In the genomic region with DNA sequence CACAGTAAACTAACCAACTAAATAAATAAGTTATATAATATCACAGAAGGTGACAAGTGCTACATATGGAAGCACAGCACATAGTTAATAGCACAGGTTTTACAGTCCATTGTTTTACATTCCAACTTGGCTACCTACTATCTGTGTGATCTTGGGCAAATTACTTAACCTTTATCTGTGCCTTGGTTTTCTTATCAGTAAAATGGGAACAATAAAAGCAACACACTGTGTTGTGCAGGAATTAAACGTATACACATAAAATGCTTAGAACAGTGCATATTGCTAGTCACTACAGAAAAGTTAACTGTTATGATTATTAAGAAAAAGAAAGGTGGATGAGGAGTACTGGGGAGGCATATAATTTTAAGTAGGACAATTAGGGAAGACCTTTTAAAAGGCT, we compare ENCODE assay signal across 2 cellular contexts.
TF ChIP-seq lines count a peak whose summit lies in the region.

No MANE protein-coding gene starts in this region.

TF ChIP-seq in HepG2, 621 proteins besides CTCF, POLR2A, EP300 and RAD21:
- TF ChIP-seq ZNF629 (CRISPR knock-in tag; conservative IDR thresholded peaks at IDR 0.05) (peak; percentile 56), ZNF724P (CRISPR knock-in tag; IDR thresholded peaks at IDR 0.05; ENCODE audit: borderline replicate concordance) (no peak)

TF ChIP-seq in K562, 482 proteins besides CTCF, POLR2A, EP300 and RAD21:
- TF ChIP-seq ZEB2 (IDR thresholded peaks at IDR 0.05) (no peak), GATAD2A (IDR thresholded peaks at IDR 0.05) (no peak), RBM25 (IDR thresholded peaks at IDR 0.05; ENCODE audit: low read depth, low read length, severe bottlenecking) (peak; percentile 68)
